ENCODE assay signal across 8 cellular contexts in genomic region chr5:42908509-42909488, GRCh38.
A peak's percentile ranks its signal among the peaks of the same experiment; 100 is the strongest.
DNase-seq lines count a peak whose midpoint lies in the region; ATAC-seq lines count a peak whose summit lies in the region.

No MANE protein-coding gene starts in this region.

- H3K9ac ChIP-seq in HUES6 (ENCODE audit: low read length) (no peak overlapping the region), NT2/D1 (ENCODE audit: insufficient read length, low read depth) (no peak overlapping the region)

- H3K36me3 ChIP-seq in HUES6 (ENCODE audit: control insufficient read depth, insufficient read depth, low read length) (no peaks in the 10 kb centered on the region), NT2/D1 (ENCODE audit: insufficient read depth, insufficient read length, low read length) (no peaks in the 10 kb centered on the region)

- H3K4me3 ChIP-seq in HUES6 (ENCODE audit: low read depth, low read length) (peak overlapping the region; percentile 65), NT2/D1 (ENCODE audit: insufficient read length, low read depth) (peak overlapping the region; percentile 22), mononuclear cell (ENCODE audit: low read length) (peak overlapping the region; percentile 40)

- H3K4me1 ChIP-seq in HUES6 (ENCODE audit: control insufficient read depth, insufficient read depth, low read length) = no peaks in the 10 kb centered on the region
- no peaks in the 10 kb centered on the region for H3K4me1 ChIP-seq in NT2/D1 (ENCODE audit: insufficient read depth, insufficient read length)
- peaks cover 12% of the 10 kb centered on the region for H3K4me1 ChIP-seq in mononuclear cell (ENCODE audit: insufficient read depth, low read length)

- H3K27ac ChIP-seq in HUES6 (ENCODE audit: low read depth, low read length) (no peak overlapping the region), epithelial cell of prostate (no peak overlapping the region)

- peaks cover 34% of the 10 kb centered on the region for H3K27me3 ChIP-seq in HUES6 (ENCODE audit: control insufficient read depth, insufficient read depth, low read length)
- peaks cover 19% of the 10 kb centered on the region for H3K27me3 ChIP-seq in NT2/D1 (ENCODE audit: insufficient read depth, insufficient read length)
- H3K27me3 ChIP-seq in mononuclear cell (ENCODE audit: insufficient read depth, low read length) = peaks cover 3% of the 10 kb centered on the region

- ATAC-seq in GM21515 (IDR thresholded peaks at IDR 0.05; ENCODE audit: unreplicated experiment) = peak; percentile 93

- H3K9me3 ChIP-seq in HUES6 (ENCODE audit: control insufficient read depth, insufficient read depth, low read depth, low read length) (no peaks in the 10 kb centered on the region), NT2/D1 (ENCODE audit: insufficient read depth, low read length) (no peaks in the 10 kb centered on the region), mononuclear cell (ENCODE audit: low read depth, low read length) (no peaks in the 10 kb centered on the region)

- DNase-seq in D341Med (ENCODE audit: low spot score) (peak; percentile 80), NT2/D1 (ENCODE audit: low read depth, low spot score) (peak; percentile 64), epithelial cell of prostate (ENCODE audit: low read depth, low spot score) (peak; percentile 27)
- DNase-seq in activated CD8-positive, alpha-beta memory T cell treated with anti-CD3 and anti-CD28 coated beads, Interleukin-2, amount 50 U/mL, for 48 hours = peak; percentile 90
- peak; percentile 74 to 87 for DNase-seq in stimulated activated CD8-positive, alpha-beta memory T cell treated with anti-CD3 and anti-CD28 coated beads, Interleukin-2, amount 100 ng/mL, for 1 hour (ENCODE audit: low read depth in 2 of 2)

Comparison
In these comparisons a context has a peak if more than half of its experiments do, and no peak if none do; other contexts are left out.
1. DNase-seq: peak in every context shown above with its lines; median percentile 90 in activated CD8-positive, alpha-beta memory T cell treated with anti-CD3 and anti-CD28 coated beads, Interleukin-2, amount 50 U/mL, for 48 hours; 80 in stimulated activated CD8-positive, alpha-beta memory T cell treated with anti-CD3 and anti-CD28 coated beads, Interleukin-2, amount 100 ng/mL, for 1 hour; 80 in D341Med; 64 in NT2/D1; 27 in epithelial cell of prostate.